ENCODE assay signal across 23 cellular contexts in the genomic region with DNA sequence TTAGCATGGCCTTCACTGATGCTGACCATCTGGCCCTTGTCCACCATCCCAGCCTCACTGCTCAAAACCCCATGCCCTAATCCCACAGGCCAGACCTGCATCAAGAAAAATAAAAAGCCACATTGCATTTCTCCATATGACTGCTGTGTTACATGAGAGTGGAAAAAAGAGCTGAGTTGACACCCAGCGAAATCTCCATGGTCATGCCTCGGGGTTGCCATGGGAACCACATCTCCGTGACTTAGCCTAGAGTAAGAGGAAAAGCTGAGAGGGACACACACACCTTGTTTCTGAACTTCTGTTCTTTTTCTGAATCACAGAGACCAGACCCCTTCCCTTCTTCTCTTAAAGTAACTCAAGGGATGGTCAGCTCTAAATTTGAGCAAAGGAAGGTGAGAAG.
DNase-seq lines count a peak whose midpoint lies in the region; ATAC-seq, FAIRE-seq and TF ChIP-seq lines count a peak whose summit lies in the region.
"Had no signal": no experiment of that assay in that cellular context is flagged by ENCODE, and none has a peak within 500 bp of the region (broad histone marks: within the 10 kb centered on the region; RNA-seq: fewer than 3 reads in every experiment).

No MANE protein-coding gene starts in this region.

- H4K20me1 ChIP-seq in HepG2 (ENCODE audit: insufficient read depth, low read length): no peaks in the 10 kb centered on the region

- H3K36me3 ChIP-seq in HepG2 (replicated peaks in 1 of 2; ENCODE audit: control insufficient read depth in 1 of 2, insufficient read depth in 2 of 2, low read length in 2 of 2) (no peaks in the 10 kb centered on the region), right lobe of liver (no peaks in the 10 kb centered on the region), testis (ENCODE audit: low read depth, missing control alignments) (no peaks in the 10 kb centered on the region), mucosa of descending colon (ENCODE audit: low read depth) (no peaks in the 10 kb centered on the region)

- CTCF ChIA-PET in HepG2 (lab: Yijun Ruan, JAX; ENCODE audit: low intra/inter-chr PET ratio, low total read pairs): no interaction called here

- TF ChIP-seq POLR2A in HepG2 (IDR thresholded peaks at IDR 0.05; ENCODE audit: insufficient read depth in 1 of 2, low read depth in 2 of 2, low read length in 2 of 2): no peak
- TF ChIP-seq POLR2A in right lobe of liver (IDR thresholded peaks at IDR 0.05): no peak
- TF ChIP-seq POLR2A in testis (IDR thresholded peaks at IDR 0.05): no peak

- DNase-seq in HepG2 (ENCODE audit: low spot score) (no peak), right lobe of liver (no peak), NCI-H2196 (lab: John Stamatoyannopoulos, UW; ENCODE audit: unreplicated experiment) (peak; percentile 91), testis (peak; percentile 62), mucosa of descending colon (no peak), islet precursor cell (no peak)
- DNase-seq: activated CD8-positive, alpha-beta memory T cell treated with anti-CD3 and anti-CD28 coated beads, Interleukin-2, amount 50 U/mL, for 48 hours; Calu3; cerebellar nuclear complex; glutamatergic neuron; HFFc6; KG1; NCI-H187; occipital lobe; OCI-M1; stimulated activated naive B cell treated with anti-CD40 and anti-IgM and Interleukin-4, amounts not matched to agents 10 μg/mL and 1 μg/mL and 100 μg/mL, for 72 hours had no signal

- H3K4me1 ChIP-seq in HepG2 (ENCODE audit: insufficient read depth, low read length): no peaks in the 10 kb centered on the region
- peaks cover 0 to 4% (median 0%) of the 10 kb centered on the region in 4 donors for H3K4me1 ChIP-seq in right lobe of liver
- H3K4me1 ChIP-seq in testis: peaks cover 12% of the 10 kb centered on the region
- H3K4me1 ChIP-seq in mucosa of descending colon (ENCODE audit: low read depth): no peaks in the 10 kb centered on the region

- 23% methylated on average over 3 of the region's 3 CpGs for WGBS in HepG2 (ENCODE audit: low lambda C conversion rate)
- WGBS in right lobe of liver (ENCODE audit: insufficient coverage, low coverage, low lambda C conversion rate, missing lambda C conversion rate): 96% methylated on average over 3 of the region's 3 CpGs
- 58 to 68% methylated on average over 3 of the region's 3 CpGs for WGBS in testis, 2 donors

- TF ChIP-seq CTCF in HepG2 (CRISPR knock-in tag; IDR thresholded peaks at IDR 0.05) (no peak), right lobe of liver (IDR thresholded peaks at IDR 0.05) (no peak), testis (IDR thresholded peaks at IDR 0.05) (no peak), mucosa of descending colon (IDR thresholded peaks at IDR 0.05) (no peak)

- no peak for TF ChIP-seq RAD21 in HepG2 (CRISPR knock-in tag; IDR thresholded peaks at IDR 0.05)

- POLR2A ChIA-PET in HepG2 (lab: Yijun Ruan, JAX): no interaction called here

- intact Hi-C loops in HepG2 (cut with micrococcal nuclease; ENCODE audit: unreplicated experiment): no loop called here
- intact Hi-C loops in right lobe of liver (cut with DNase I): no loop called here
- intact Hi-C loops in testis (cut with DNase I; ENCODE audit: low total_unique reads): no loop called here
- intact Hi-C loops in mucosa of descending colon (cut with DNase I, micrococcal nuclease): no loop called here

- ATAC-seq in HepG2 (no peak), right lobe of liver (no peak), mucosa of descending colon (no peak), HG03159 (IDR thresholded peaks at IDR 0.05; ENCODE audit: unreplicated experiment) (no peak)
- ATAC-seq: stimulated activated naive B cell treated with anti-CD40 and anti-IgM and Interleukin-4, amounts not matched to agents 10 μg/mL and 1 μg/mL and 100 μg/mL, for 72 hours had no signal

- no peak overlapping the region for H3K4me3 ChIP-seq in HepG2 (replicated peaks in 1 of 3; ENCODE audit: insufficient read depth in 1 of 3, low read depth in 2 of 3, low read length in 3 of 3)
- no peak overlapping the region for H3K4me3 ChIP-seq in right lobe of liver
- no peak overlapping the region for H3K4me3 ChIP-seq in testis
- no peak overlapping the region for H3K4me3 ChIP-seq in mucosa of descending colon
- H3K4me3 ChIP-seq: smooth muscle cell had no signal

- TF ChIP-seq EP300 in HepG2 (IDR thresholded peaks at IDR 0.05; ENCODE audit: low read depth in 2 of 2, low read length in 2 of 2) (no peak), HepG2 (CRISPR knock-in tag; IDR thresholded peaks at IDR 0.05; ENCODE audit: borderline replicate concordance) (no peak)

- H3K27me3 ChIP-seq in HepG2 (ENCODE audit: control insufficient read depth in 1 of 2, insufficient read depth in 2 of 2, low read length in 2 of 2): peaks cover 1 to 22% of the 10 kb centered on the region in 2 experiments; a peak in 2 of 5 replicates
- no peaks in the 10 kb centered on the region for H3K27me3 ChIP-seq in right lobe of liver
- H3K27me3 ChIP-seq in testis: no peaks in the 10 kb centered on the region

- H2AFZ ChIP-seq in HepG2 (ENCODE audit: low read length): no peak overlapping the region

- no TSS peak for BruUV-seq in HepG2 (replicated peaks; lab: Mats Ljungman, UMichigan)

- H3K9me3 ChIP-seq in HepG2 (ENCODE audit: low read length) (no peaks in the 10 kb centered on the region), right lobe of liver (no peaks in the 10 kb centered on the region), testis (no peaks in the 10 kb centered on the region), mucosa of descending colon (no peaks in the 10 kb centered on the region)

- no peak overlapping the region for H3K4me2 ChIP-seq in HepG2 (ENCODE audit: low read depth, low read length)
- H3K4me2 ChIP-seq: smooth muscle cell had no signal

- FAIRE-seq in HepG2 (lab: Jason Lieb, UNC) (no peak), islet of Langerhans (lab: Jason Lieb, UNC) (peak; percentile 91)
- FAIRE-seq: G401.6 had no signal

- H3K79me2 ChIP-seq in HepG2 (ENCODE audit: insufficient read depth, low read length): no peaks in the 10 kb centered on the region

- H3K9ac ChIP-seq in HepG2 (ENCODE audit: insufficient read depth, low read depth, low read length): no peak overlapping the region

- H3K27ac ChIP-seq in HepG2 (ENCODE audit: extremely low read length, insufficient read depth, low read length) (no peak overlapping the region), right lobe of liver (no peak overlapping the region), testis (no peak overlapping the region)
- H3K27ac ChIP-seq: C4-2B, epithelial cell of prostate, VCaP had no signal

- in situ Hi-C loops in HepG2 (cut with HindIII; ENCODE audit: extremely low pct_ligation_motif_present, low pct_unique_long_range_greater_than_20kb): no loop called here

TF ChIP-seq in HepG2, 621 proteins besides CTCF, POLR2A, EP300 and RAD21 (continues in another document):
- TF ChIP-seq ZC3H13 (CRISPR knock-in tag; IDR thresholded peaks at IDR 0.05): no peak
- no peak for TF ChIP-seq ZNF101 (CRISPR knock-in tag; IDR thresholded peaks at IDR 0.05; ENCODE audit: borderline replicate concordance, low read depth)
- TF ChIP-seq HMG20B (CRISPR knock-in tag; conservative IDR thresholded peaks at IDR 0.05): no peak
- TF ChIP-seq, protein P1, sequence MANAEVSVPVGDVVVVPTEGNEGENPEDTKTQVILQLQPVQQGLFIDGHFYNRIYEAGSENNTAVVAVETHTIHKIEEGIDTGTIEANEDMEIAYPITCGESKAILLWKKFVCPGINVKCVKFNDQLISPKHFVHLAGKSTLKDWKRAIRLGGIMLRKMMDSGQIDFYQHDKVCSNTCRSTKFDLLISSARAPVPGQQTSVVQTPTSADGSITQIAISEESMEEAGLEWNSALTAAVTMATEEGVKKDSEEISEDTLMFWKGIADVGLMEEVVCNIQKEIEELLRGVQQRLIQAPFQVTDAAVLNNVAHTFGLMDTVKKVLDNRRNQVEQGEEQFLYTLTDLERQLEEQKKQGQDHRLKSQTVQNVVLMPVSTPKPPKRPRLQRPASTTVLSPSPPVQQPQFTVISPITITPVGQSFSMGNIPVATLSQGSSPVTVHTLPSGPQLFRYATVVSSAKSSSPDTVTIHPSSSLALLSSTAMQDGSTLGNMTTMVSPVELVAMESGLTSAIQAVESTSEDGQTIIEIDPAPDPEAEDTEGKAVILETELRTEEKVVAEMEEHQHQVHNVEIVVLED (CRISPR knock-in tag; IDR thresholded peaks at IDR 0.05; ENCODE audit: borderline replicate concordance): no peak
- TF ChIP-seq ZNF777 (CRISPR knock-in tag; IDR thresholded peaks at IDR 0.05): no peak
- no peak for TF ChIP-seq CC2D1A (CRISPR knock-in tag; IDR thresholded peaks at IDR 0.05)
- no peak for TF ChIP-seq SOX6 (IDR thresholded peaks at IDR 0.05)
- TF ChIP-seq SOX6 (CRISPR knock-in tag; IDR thresholded peaks at IDR 0.05): no peak
- TF ChIP-seq SYNCRIP (IDR thresholded peaks at IDR 0.05; ENCODE audit: insufficient read depth, low read depth, low read length): no peak
- TF ChIP-seq, protein P2, sequence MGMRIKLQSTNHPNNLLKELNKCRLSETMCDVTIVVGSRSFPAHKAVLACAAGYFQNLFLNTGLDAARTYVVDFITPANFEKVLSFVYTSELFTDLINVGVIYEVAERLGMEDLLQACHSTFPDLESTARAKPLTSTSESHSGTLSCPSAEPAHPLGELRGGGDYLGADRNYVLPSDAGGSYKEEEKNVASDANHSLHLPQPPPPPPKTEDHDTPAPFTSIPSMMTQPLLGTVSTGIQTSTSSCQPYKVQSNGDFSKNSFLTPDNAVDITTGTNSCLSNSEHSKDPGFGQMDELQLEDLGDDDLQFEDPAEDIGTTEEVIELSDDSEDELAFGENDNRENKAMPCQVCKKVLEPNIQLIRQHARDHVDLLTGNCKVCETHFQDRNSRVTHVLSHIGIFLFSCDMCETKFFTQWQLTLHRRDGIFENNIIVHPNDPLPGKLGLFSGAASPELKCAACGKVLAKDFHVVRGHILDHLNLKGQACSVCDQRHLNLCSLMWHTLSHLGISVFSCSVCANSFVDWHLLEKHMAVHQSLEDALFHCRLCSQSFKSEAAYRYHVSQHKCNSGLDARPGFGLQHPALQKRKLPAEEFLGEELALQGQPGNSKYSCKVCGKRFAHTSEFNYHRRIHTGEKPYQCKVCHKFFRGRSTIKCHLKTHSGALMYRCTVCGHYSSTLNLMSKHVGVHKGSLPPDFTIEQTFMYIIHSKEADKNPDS (CRISPR knock-in tag; IDR thresholded peaks at IDR 0.05): no peak
- peak; percentile 38; the same call in 1 of the 2 replicates for TF ChIP-seq MAFF (IDR thresholded peaks at IDR 0.05; ENCODE audit: low read depth, low read length)
- TF ChIP-seq NCOA1 (CRISPR knock-in tag; IDR thresholded peaks at IDR 0.05): no peak
- TF ChIP-seq, protein P3, sequence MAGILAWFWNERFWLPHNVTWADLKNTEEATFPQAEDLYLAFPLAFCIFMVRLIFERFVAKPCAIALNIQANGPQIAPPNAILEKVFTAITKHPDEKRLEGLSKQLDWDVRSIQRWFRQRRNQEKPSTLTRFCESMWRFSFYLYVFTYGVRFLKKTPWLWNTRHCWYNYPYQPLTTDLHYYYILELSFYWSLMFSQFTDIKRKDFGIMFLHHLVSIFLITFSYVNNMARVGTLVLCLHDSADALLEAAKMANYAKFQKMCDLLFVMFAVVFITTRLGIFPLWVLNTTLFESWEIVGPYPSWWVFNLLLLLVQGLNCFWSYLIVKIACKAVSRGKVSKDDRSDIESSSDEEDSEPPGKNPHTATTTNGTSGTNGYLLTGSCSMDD (CRISPR knock-in tag; IDR thresholded peaks at IDR 0.05): no peak
- no peak for TF ChIP-seq ATAD3A (CRISPR knock-in tag; IDR thresholded peaks at IDR 0.05)

Comparison
In these comparisons a context has a peak if more than half of its experiments do, and no peak if none do; other contexts are left out.
1. DNase-seq: peak in NCI-H2196 (single experiment) and testis (single experiment); none in HepG2 (single experiment), right lobe of liver (0 of 3), mucosa of descending colon (0 of 3) and islet precursor cell (single experiment).